1 cellular context compared by ENCODE assay signal in the genomic region with DNA sequence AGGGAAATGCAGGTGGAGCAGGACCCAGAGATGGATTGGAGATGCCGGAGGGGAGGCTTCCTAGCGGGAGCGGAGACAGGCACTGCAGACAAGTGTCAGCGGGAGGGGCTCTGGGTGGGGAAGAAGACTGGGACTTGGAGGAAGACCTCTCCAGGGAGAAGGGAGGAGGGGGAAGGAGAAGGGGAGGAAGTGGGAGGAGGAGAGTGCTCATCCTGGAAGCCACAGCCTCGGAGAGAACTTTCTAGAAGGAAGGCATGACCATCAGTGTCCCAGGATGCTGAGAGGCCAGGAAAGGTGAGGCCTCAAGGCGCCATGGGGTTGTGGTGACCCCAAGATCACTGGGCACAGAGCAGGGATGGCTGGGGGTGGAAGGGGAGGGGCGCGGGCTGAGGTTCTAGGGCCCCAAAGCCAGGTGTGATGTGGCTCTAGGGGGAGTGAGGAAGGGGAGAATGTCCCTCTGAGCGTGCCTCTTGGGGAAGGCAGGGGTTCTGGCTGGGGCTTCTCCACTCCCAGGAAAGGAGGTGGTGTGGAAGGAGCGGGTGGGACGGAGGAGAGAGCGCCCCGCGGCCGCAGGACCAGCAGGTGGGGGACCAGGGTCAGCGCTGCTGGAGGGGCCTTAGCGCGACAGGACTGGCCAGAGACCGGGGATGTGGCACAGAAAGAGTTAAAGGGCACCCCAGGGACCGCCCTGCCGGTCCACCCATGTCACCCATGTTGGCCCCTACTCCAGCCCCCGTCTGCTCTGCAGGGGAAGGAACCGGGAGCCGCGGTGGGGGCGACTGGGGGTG.
TF ChIP-seq lines count a peak whose summit lies in the region.

No MANE protein-coding gene starts in this region.

TF ChIP-seq in IMR-90, 13 proteins besides CTCF, POLR2A, EP300 and RAD21:
- TF ChIP-seq NFE2L2 (IDR thresholded peaks at IDR 0.05; ENCODE audit: low read depth, low read length) (no peak), MXI1 (IDR thresholded peaks at IDR 0.05; ENCODE audit: borderline replicate concordance, low read depth, low read length) (no peak), MAZ (IDR thresholded peaks at IDR 0.05; ENCODE audit: borderline replicate concordance, low read depth, low read length) (no peak), FOS (IDR thresholded peaks at IDR 0.05; ENCODE audit: low read depth, low read length) (no peak), ELK1 (IDR thresholded peaks at IDR 0.05; ENCODE audit: borderline replicate concordance, low read depth, low read length) (no peak)
TF ChIP-seq in IMR-90: peak in this region for 0.
